Comparison of ENCODE assay signal across 1 cellular context in the genomic region with DNA sequence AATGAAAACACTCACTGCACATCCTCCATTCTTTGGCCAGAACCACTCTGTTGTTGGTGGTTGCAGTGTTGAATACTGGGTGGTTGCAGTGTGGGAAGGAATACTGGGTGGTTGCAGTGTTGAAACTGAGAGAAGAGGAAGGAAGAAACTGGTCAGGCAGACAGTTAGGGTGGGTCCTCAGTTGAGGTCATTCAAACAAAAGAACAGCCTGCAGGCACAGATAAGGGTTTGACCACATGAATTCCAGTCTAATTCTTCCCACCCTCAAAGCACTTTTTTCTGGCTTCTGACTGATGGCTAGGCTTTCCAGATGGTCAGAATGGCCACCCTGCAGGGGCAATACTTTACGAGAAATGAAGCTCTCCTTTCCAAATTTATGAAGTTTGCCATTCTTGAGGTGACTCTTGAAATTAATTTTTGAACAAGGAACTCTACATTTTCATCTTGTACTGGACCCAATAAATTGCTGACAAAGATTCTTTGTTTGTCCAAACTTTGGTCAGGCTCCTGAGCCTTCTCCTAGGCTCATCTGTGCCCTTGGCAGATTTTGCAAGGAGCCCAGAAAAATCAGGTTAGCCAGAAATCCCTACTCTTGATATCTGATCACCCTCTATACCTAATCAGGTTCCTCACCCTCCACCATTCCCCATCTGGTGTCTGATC.
TF ChIP-seq lines count a peak whose summit lies in the region.

No MANE protein-coding gene starts in this region.

TF ChIP-seq in K562, 482 proteins besides CTCF, POLR2A, EP300 and RAD21 (continued from another document and continues in another):
- TF ChIP-seq, protein P1, sequence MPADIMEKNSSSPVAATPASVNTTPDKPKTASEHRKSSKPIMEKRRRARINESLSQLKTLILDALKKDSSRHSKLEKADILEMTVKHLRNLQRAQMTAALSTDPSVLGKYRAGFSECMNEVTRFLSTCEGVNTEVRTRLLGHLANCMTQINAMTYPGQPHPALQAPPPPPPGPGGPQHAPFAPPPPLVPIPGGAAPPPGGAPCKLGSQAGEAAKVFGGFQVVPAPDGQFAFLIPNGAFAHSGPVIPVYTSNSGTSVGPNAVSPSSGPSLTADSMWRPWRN (IDR thresholded peaks at IDR 0.05; ENCODE audit: low read depth), result no peak
- peak; percentile 30; the same call in 1 of the 2 replicates for TF ChIP-seq SMARCE1 (IDR thresholded peaks at IDR 0.05)
- TF ChIP-seq, protein P2, sequence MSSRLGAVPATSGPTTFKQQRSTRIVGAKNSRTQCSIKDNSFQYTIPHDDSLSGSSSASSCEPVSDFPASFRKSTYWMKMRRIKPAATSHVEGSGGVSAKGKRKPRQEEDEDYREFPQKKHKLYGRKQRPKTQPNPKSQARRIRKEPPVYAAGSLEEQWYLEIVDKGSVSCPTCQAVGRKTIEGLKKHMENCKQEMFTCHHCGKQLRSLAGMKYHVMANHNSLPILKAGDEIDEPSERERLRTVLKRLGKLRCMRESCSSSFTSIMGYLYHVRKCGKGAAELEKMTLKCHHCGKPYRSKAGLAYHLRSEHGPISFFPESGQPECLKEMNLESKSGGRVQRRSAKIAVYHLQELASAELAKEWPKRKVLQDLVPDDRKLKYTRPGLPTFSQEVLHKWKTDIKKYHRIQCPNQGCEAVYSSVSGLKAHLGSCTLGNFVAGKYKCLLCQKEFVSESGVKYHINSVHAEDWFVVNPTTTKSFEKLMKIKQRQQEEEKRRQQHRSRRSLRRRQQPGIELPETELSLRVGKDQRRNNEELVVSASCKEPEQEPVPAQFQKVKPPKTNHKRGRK (tag; IDR thresholded peaks at IDR 0.05), result no peak
- no peak for TF ChIP-seq NFIX (CRISPR knock-in tag; IDR thresholded peaks at IDR 0.05; ENCODE audit: low read depth)
- TF ChIP-seq RHOXF2B (CRISPR knock-in tag; conservative IDR thresholded peaks at IDR 0.05), result no peak
- no peak for TF ChIP-seq FIP1L1 (IDR thresholded peaks at IDR 0.05; ENCODE audit: low read depth, low read length, poor library complexity, severe bottlenecking)
- no peak for TF ChIP-seq KAT7 (CRISPR knock-in tag; IDR thresholded peaks at IDR 0.05; ENCODE audit: borderline replicate concordance)
- TF ChIP-seq SIN3A (IDR thresholded peaks at IDR 0.05; ENCODE audit: borderline replicate concordance in 2 of 2, control insufficient read depth in 1 of 2, low read depth in 2 of 2, low read length in 2 of 2), result no peak
- no peak for TF ChIP-seq ARHGAP35 (IDR thresholded peaks at IDR 0.05; ENCODE audit: partially characterized antibody)
- no peak for TF ChIP-seq NELFE (IDR thresholded peaks at IDR 0.05; ENCODE audit: insufficient read depth, insufficient read length)
- TF ChIP-seq ZNF586 (CRISPR knock-in tag; conservative IDR thresholded peaks at IDR 0.05), result no peak
- TF ChIP-seq ZNF239 (CRISPR knock-in tag; IDR thresholded peaks at IDR 0.05), result no peak
- TF ChIP-seq ZNF57 (CRISPR knock-in tag; IDR thresholded peaks at IDR 0.05), result no peak
- TF ChIP-seq, protein P3, sequence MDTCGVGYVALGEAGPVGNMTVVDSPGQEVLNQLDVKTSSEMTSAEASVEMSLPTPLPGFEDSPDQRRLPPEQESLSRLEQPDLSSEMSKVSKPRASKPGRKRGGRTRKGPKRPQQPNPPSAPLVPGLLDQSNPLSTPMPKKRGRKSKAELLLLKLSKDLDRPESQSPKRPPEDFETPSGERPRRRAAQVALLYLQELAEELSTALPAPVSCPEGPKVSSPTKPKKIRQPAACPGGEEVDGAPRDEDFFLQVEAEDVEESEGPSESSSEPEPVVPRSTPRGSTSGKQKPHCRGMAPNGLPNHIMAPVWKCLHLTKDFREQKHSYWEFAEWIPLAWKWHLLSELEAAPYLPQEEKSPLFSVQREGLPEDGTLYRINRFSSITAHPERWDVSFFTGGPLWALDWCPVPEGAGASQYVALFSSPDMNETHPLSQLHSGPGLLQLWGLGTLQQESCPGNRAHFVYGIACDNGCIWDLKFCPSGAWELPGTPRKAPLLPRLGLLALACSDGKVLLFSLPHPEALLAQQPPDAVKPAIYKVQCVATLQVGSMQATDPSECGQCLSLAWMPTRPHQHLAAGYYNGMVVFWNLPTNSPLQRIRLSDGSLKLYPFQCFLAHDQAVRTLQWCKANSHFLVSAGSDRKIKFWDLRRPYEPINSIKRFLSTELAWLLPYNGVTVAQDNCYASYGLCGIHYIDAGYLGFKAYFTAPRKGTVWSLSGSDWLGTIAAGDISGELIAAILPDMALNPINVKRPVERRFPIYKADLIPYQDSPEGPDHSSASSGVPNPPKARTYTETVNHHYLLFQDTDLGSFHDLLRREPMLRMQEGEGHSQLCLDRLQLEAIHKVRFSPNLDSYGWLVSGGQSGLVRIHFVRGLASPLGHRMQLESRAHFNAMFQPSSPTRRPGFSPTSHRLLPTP (IDR thresholded peaks at IDR 0.05; ENCODE audit: borderline replicate concordance, extremely low read depth, insufficient read length), result no peak
- TF ChIP-seq ARNT (IDR thresholded peaks at IDR 0.05), result no peak
- no peak for TF ChIP-seq ZNF274 (IDR thresholded peaks at IDR 0.05; ENCODE audit: borderline replicate concordance, low read depth, low read length)
- TF ChIP-seq OTX1 (CRISPR knock-in tag; IDR thresholded peaks at IDR 0.05), result no peak
- no peak for TF ChIP-seq ZNF408 (CRISPR knock-in tag; IDR thresholded peaks at IDR 0.05; ENCODE audit: low read depth)
- no peak for TF ChIP-seq ZNF174 (CRISPR knock-in tag; IDR thresholded peaks at IDR 0.05)
- 0 out of 2 replicates have a peak, but pooled peaks have one; percentile 27 for TF ChIP-seq POLR2AphosphoS5 (IDR thresholded peaks at IDR 0.05; ENCODE audit: control insufficient read depth, insufficient read depth, low read depth, low read length)
- no peak for TF ChIP-seq ELF4 (CRISPR knock-in tag; IDR thresholded peaks at IDR 0.05)
- peak; percentile 99 for TF ChIP-seq SOX6 (IDR thresholded peaks at IDR 0.05)
- no peak for TF ChIP-seq ZNF197 (CRISPR knock-in tag; IDR thresholded peaks at IDR 0.05; ENCODE audit: low read depth)
- TF ChIP-seq SREBF1 (IDR thresholded peaks at IDR 0.05; ENCODE audit: borderline replicate concordance, low read depth, low read length), result no peak
- TF ChIP-seq ZSCAN29 (IDR thresholded peaks at IDR 0.05), result no peak
- TF ChIP-seq MTA2 (IDR thresholded peaks at IDR 0.05; ENCODE audit: low read depth), result peak; percentile 50; the same call in 1 of the 2 replicates
- TF ChIP-seq, protein P4, sequence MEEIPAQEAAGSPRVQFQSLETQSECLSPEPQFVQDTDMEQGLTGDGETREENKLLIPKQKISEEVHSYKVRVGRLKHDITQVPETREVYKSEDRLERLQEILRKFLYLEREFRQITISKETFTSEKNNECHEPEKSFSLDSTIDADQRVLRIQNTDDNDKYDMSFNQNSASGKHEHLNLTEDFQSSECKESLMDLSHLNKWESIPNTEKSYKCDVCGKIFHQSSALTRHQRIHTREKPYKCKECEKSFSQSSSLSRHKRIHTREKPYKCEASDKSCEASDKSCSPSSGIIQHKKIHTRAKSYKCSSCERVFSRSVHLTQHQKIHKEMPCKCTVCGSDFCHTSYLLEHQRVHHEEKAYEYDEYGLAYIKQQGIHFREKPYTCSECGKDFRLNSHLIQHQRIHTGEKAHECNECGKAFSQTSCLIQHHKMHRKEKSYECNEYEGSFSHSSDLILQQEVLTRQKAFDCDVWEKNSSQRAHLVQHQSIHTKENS (CRISPR knock-in tag; IDR thresholded peaks at IDR 0.05), result no peak
- TF ChIP-seq SNIP1 (IDR thresholded peaks at IDR 0.05; ENCODE audit: low read depth), result no peak
- TF ChIP-seq ZNF121 (CRISPR knock-in tag; conservative IDR thresholded peaks at IDR 0.05), result no peak
- no peak for TF ChIP-seq MIER1 (IDR thresholded peaks at IDR 0.05; ENCODE audit: low read depth)
- TF ChIP-seq NR1H2 (CRISPR knock-in tag; IDR thresholded peaks at IDR 0.05), result no peak
- TF ChIP-seq, protein P5, sequence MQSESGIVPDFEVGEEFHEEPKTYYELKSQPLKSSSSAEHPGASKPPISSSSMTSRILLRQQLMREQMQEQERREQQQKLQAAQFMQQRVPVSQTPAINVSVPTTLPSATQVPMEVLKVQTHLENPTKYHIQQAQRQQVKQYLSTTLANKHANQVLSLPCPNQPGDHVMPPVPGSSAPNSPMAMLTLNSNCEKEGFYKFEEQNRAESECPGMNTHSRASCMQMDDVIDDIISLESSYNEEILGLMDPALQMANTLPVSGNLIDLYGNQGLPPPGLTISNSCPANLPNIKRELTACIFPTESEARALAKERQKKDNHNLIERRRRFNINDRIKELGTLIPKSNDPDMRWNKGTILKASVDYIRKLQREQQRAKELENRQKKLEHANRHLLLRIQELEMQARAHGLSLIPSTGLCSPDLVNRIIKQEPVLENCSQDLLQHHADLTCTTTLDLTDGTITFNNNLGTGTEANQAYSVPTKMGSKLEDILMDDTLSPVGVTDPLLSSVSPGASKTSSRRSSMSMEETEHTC (IDR thresholded peaks at IDR 0.05), result no peak
- TF ChIP-seq ZNF778 (CRISPR knock-in tag; IDR thresholded peaks at IDR 0.05), result no peak
- TF ChIP-seq FOXP4 (CRISPR knock-in tag; IDR thresholded peaks at IDR 0.05; ENCODE audit: borderline replicate concordance), result no peak
- TF ChIP-seq ZNF280B (CRISPR knock-in tag; IDR thresholded peaks at IDR 0.05), result peak; percentile 61; the same call in 1 of the 2 replicates
- no peak for TF ChIP-seq ZNF445 (CRISPR knock-in tag; IDR thresholded peaks at IDR 0.05; ENCODE audit: low read depth)
- 0 out of 2 replicates have a peak, but pooled peaks have one; percentile 46 for TF ChIP-seq CBX5 (IDR thresholded peaks at IDR 0.05; ENCODE audit: borderline replicate concordance, low read depth)
- TF ChIP-seq CEBPZ (IDR thresholded peaks at IDR 0.05; ENCODE audit: borderline replicate concordance, low read depth, low read length), result no peak
- no peak for TF ChIP-seq KLF13 (tag; IDR thresholded peaks at IDR 0.05; ENCODE audit: borderline replicate concordance, low read depth)
- TF ChIP-seq, protein P6, sequence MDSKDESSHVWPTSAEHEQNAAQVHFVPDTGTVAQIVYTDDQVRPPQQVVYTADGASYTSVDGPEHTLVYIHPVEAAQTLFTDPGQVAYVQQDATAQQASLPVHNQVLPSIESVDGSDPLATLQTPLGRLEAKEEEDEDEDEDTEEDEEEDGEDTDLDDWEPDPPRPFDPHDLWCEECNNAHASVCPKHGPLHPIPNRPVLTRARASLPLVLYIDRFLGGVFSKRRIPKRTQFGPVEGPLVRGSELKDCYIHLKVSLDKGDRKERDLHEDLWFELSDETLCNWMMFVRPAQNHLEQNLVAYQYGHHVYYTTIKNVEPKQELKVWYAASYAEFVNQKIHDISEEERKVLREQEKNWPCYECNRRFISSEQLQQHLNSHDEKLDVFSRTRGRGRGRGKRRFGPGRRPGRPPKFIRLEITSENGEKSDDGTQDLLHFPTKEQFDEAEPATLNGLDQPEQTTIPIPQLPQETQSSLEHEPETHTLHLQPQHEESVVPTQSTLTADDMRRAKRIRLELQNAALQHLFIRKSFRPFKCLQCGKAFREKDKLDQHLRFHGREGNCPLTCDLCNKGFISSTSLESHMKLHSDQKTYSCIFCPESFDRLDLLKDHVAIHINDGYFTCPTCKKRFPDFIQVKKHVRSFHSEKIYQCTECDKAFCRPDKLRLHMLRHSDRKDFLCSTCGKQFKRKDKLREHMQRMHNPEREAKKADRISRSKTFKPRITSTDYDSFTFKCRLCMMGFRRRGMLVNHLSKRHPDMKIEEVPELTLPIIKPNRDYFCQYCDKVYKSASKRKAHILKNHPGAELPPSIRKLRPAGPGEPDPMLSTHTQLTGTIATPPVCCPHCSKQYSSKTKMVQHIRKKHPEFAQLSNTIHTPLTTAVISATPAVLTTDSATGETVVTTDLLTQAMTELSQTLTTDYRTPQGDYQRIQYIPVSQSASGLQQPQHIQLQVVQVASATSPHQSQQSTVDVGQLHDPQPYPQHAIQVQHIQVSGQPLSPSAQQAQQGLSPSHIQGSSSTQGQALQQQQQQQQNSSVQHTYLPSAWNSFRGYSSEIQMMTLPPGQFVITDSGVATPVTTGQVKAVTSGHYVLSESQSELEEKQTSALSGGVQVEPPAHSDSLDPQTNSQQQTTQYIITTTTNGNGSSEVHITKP (IDR thresholded peaks at IDR 0.05; ENCODE audit: partially characterized antibody), result no peak
- no peak for TF ChIP-seq HSF4 (CRISPR knock-in tag; IDR thresholded peaks at IDR 0.05; ENCODE audit: borderline replicate concordance)
